In genomic region chr9:7799234-7799933, GRCh38 we compare ENCODE assay signal across 8 cellular contexts. TPM values are rescaled to one million over a fixed set of nuclear protein-coding genes. Genes with fewer than 3 reads are reported as not detected.
DNase-seq lines count a peak whose midpoint lies in the region; ATAC-seq and TF ChIP-seq lines count a peak whose summit lies in the region.

A gene with protein sequence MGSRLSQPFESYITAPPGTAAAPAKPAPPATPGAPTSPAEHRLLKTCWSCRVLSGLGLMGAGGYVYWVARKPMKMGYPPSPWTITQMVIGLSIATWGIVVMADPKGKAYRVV (minus strand): TSS chr9:7799778. CDS start chr9:7799734, 44 bp downstream.

- H4K20me1 ChIP-seq in SK-N-SH (ENCODE audit: insufficient read depth), result no peaks in the 10 kb centered on the region

- POLR2A ChIA-PET in SK-N-SH (lab: Yijun Ruan, JAX), result no interaction called here

- no peaks in the 10 kb centered on the region for H3F3A ChIP-seq in SK-N-SH (replicated peaks; ENCODE audit: insufficient read depth)

- DNase-seq in G401 (ENCODE audit: low spot score) (peak; percentile 90), H7 (peak; percentile 80), M059J (ENCODE audit: low read depth) (peak; percentile 84), SK-N-SH (peak; percentile 83), glomerular visceral epithelial cell (ENCODE audit: extremely low spot score) (peak; percentile 78), omental fat pad (ENCODE audit: low spot score) (peak; percentile 29), testis (peak; percentile 89)
- DNase-seq in activated naive CD4-positive, alpha-beta T cell treated with anti-CD3 and anti-CD28 coated beads, Interleukin-2, amount 50 U/mL, for 16 hours, result peak; percentile 76

- CTCF ChIA-PET in SK-N-SH (lab: Yijun Ruan, JAX), result interaction anchor here (1.0 kb wide), 1 partner anchor 747 kb away, joined by 3 read pairs; no protein-coding TSS in a partner anchor

- under 1% methylated on average over 28 of the region's 46 CpGs for WGBS in SK-N-SH (ENCODE audit: low lambda C conversion rate)
- 0 to 1% methylated on average over 31 to 44 of the region's 46 CpGs for WGBS in testis, 2 donors

- TF ChIP-seq CTCF in SK-N-SH (IDR thresholded peaks at IDR 0.05), result no peak
- TF ChIP-seq CTCF in omental fat pad (IDR thresholded peaks at IDR 0.05), result no peak
- TF ChIP-seq CTCF in testis (IDR thresholded peaks at IDR 0.05), result no peak

- H3K27ac ChIP-seq in SK-N-SH (ENCODE audit: low read depth in 2 of 2, low read length in 1 of 2) (peak within 1 kb of the TSS; percentile 62 to 92; a peak in 3 of 4 replicates), testis (peak within 1 kb of the TSS; percentile 65 to 89)

- no peak for TF ChIP-seq RAD21 in SK-N-SH (IDR thresholded peaks at IDR 0.05; ENCODE audit: low read length)

- no peak; a peak in 1 of 4 replicates for TF ChIP-seq EP300 in SK-N-SH (IDR thresholded peaks at IDR 0.05; ENCODE audit: borderline replicate concordance in 1 of 2, low read depth in 1 of 2, low read length in 1 of 2)

- peak within 1 kb of the TSS; percentile 95 for H2AFZ ChIP-seq in SK-N-SH (ENCODE audit: low read depth)

- H3K4me1 ChIP-seq in SK-N-SH (ENCODE audit: control insufficient read depth in 1 of 2, insufficient read depth in 2 of 2, low read depth in 1 of 2, low read length in 1 of 2), result peaks cover 5 to 7% of the 10 kb centered on the region in 2 experiments; a peak in 2 of 4 replicates
- H3K4me1 ChIP-seq in testis, result peaks cover 6% of the 10 kb centered on the region

- no peak for TF ChIP-seq POLR2A in testis (IDR thresholded peaks at IDR 0.05)

- peaks cover 2% of the 10 kb centered on the region for H3K36me3 ChIP-seq in H7 (replicated peaks; ENCODE audit: control insufficient read depth, insufficient read depth, low read length)
- H3K36me3 ChIP-seq in SK-N-SH (replicated peaks in 1 of 2; ENCODE audit: control insufficient read depth in 1 of 2, insufficient read depth in 2 of 2, low read length in 1 of 2), result peaks cover 26 to 37% of the 10 kb centered on the region in 2 experiments
- H3K36me3 ChIP-seq in testis (ENCODE audit: low read depth, missing control alignments), result no peaks in the 10 kb centered on the region

- H3K4me2 ChIP-seq in SK-N-SH, result peak within 1 kb of the TSS; percentile 95

- H3K9ac ChIP-seq in SK-N-SH, result peak within 1 kb of the TSS; percentile 79

- intact Hi-C loops in testis (cut with DNase I; ENCODE audit: low total_unique reads), result no loop called here

- H3K4me3 ChIP-seq in H7 (ENCODE audit: insufficient read depth, low read depth, low read length), result peak within 1 kb of the TSS; percentile 65
- H3K4me3 ChIP-seq in SK-N-SH (ENCODE audit: low read depth in 2 of 2, low read length in 1 of 2), result peak within 1 kb of the TSS; percentile 85 to 92
- peak within 1 kb of the TSS; percentile 82 to 85 for H3K4me3 ChIP-seq in testis

- peaks cover 9% of the 10 kb centered on the region for H3K79me2 ChIP-seq in SK-N-SH (ENCODE audit: insufficient read depth)

- in situ Hi-C loops in G401 (cut with HindIII; ENCODE audit: low sequenced_read_pairs), result no loop called here

- H3K9me3 ChIP-seq in SK-N-SH (no peaks in the 10 kb centered on the region), testis (no peaks in the 10 kb centered on the region)

- H3K27me3 ChIP-seq in H7 (ENCODE audit: control insufficient read depth, insufficient read depth, low read length) (no peaks in the 10 kb centered on the region), SK-N-SH (ENCODE audit: insufficient read depth) (no peaks in the 10 kb centered on the region), testis (no peaks in the 10 kb centered on the region)

- peak; percentile 96 for ATAC-seq in omental fat pad (ENCODE audit: low FRiP score)

- no peaks in the 10 kb centered on the region for H3K9me2 ChIP-seq in SK-N-SH

TF ChIP-seq in SK-N-SH, 30 proteins besides CTCF, POLR2A, EP300 and RAD21 (continues in another document):
- peak; percentile 87 for TF ChIP-seq POLR2AphosphoS5 (IDR thresholded peaks at IDR 0.05; ENCODE audit: low read depth, low read length)
- TF ChIP-seq, protein P1, sequence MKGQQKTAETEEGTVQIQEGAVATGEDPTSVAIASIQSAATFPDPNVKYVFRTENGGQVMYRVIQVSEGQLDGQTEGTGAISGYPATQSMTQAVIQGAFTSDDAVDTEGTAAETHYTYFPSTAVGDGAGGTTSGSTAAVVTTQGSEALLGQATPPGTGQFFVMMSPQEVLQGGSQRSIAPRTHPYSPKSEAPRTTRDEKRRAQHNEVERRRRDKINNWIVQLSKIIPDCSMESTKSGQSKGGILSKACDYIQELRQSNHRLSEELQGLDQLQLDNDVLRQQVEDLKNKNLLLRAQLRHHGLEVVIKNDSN (IDR thresholded peaks at IDR 0.05; ENCODE audit: borderline replicate concordance, low read depth), result peak; percentile 76
- no peak for TF ChIP-seq GATA2 (CRISPR knock-in tag; IDR thresholded peaks at IDR 0.05)
- no peak for TF ChIP-seq SMC3 (IDR thresholded peaks at IDR 0.05; ENCODE audit: low read depth, low read length)
- TF ChIP-seq EZH2phosphoT487 (IDR thresholded peaks at IDR 0.05; ENCODE audit: borderline replicate concordance, low read depth), result no peak
- 0 out of 2 replicates have a peak, but pooled peaks have one; percentile 12 for TF ChIP-seq PBX3 (IDR thresholded peaks at IDR 0.05)
- TF ChIP-seq JUND (IDR thresholded peaks at IDR 0.05), result no peak
- TF ChIP-seq FOSL2 (IDR thresholded peaks at IDR 0.05; ENCODE audit: borderline replicate concordance, low read depth), result no peak
- no peak for TF ChIP-seq TEAD4 (IDR thresholded peaks at IDR 0.05; ENCODE audit: borderline replicate concordance, insufficient read depth)
- no peak; the same call in 1 of the 2 replicates for TF ChIP-seq NFIC (IDR thresholded peaks at IDR 0.05; ENCODE audit: borderline replicate concordance)
- TF ChIP-seq NRF1 (IDR thresholded peaks at IDR 0.05; ENCODE audit: low read depth, low read length), result peak; percentile 65
- TF ChIP-seq IRF3 (IDR thresholded peaks at IDR 0.05; ENCODE audit: low read depth, low read length), result no peak
- TF ChIP-seq, protein P2, sequence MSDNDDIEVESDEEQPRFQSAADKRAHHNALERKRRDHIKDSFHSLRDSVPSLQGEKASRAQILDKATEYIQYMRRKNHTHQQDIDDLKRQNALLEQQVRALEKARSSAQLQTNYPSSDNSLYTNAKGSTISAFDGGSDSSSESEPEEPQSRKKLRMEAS (IDR thresholded peaks at IDR 0.05; ENCODE audit: low read depth), result peak; percentile 82
- TF ChIP-seq, protein P3, sequence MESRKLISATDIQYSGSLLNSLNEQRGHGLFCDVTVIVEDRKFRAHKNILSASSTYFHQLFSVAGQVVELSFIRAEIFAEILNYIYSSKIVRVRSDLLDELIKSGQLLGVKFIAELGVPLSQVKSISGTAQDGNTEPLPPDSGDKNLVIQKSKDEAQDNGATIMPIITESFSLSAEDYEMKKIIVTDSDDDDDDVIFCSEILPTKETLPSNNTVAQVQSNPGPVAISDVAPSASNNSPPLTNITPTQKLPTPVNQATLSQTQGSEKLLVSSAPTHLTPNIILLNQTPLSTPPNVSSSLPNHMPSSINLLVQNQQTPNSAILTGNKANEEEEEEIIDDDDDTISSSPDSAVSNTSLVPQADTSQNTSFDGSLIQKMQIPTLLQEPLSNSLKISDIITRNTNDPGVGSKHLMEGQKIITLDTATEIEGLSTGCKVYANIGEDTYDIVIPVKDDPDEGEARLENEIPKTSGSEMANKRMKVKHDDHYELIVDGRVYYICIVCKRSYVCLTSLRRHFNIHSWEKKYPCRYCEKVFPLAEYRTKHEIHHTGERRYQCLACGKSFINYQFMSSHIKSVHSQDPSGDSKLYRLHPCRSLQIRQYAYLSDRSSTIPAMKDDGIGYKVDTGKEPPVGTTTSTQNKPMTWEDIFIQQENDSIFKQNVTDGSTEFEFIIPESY (IDR thresholded peaks at IDR 0.05; ENCODE audit: borderline replicate concordance, low read depth), result peak; percentile 81; the same call in 1 of the 2 replicates
- TF ChIP-seq FOXM1 (IDR thresholded peaks at IDR 0.05; ENCODE audit: low read depth), result 0 out of 2 replicates have a peak, but pooled peaks have one; percentile 36
- TF ChIP-seq ELF1 (IDR thresholded peaks at IDR 0.05), result peak; percentile 93
- TF ChIP-seq MEF2A (IDR thresholded peaks at IDR 0.05; ENCODE audit: borderline replicate concordance, low read depth), result no peak
- peak; percentile 95 for TF ChIP-seq MXI1 (IDR thresholded peaks at IDR 0.05; ENCODE audit: low read depth, low read length)
- peak; percentile 53; the same call in 1 of the 2 replicates for TF ChIP-seq YY1 (IDR thresholded peaks at IDR 0.05; ENCODE audit: low read depth)
- TF ChIP-seq TAF1 (IDR thresholded peaks at IDR 0.05; ENCODE audit: borderline replicate concordance, low read depth, low read length), result peak; percentile 71; the same call in 1 of the 2 replicates
- peak; percentile 89 for TF ChIP-seq CHD2 (IDR thresholded peaks at IDR 0.05; ENCODE audit: low read length, partially characterized antibody)

RNA-seq across cellular contexts. Expression of the gene that starts here (rescaled TPM):
- total RNA-seq in G401 (2014; rRNA removed; shearing (Covaris generic)), result 11.1 and 31.1 TPM in 2 replicates
- 26.0 and 29.8 TPM in 2 replicates for total RNA-seq in H7 (2014; rRNA removed; shearing (Covaris generic))
- total RNA-seq in M059J (2014; rRNA removed; shearing (Covaris generic)), result 10.9 and 12.2 TPM in 2 replicates
- 21.5 and 21.7 TPM in 2 replicates for polyA plus RNA-seq in SK-N-SH (2012; rRNA removed)
- 20.8 and 35.1 TPM in 2 replicates for polyA plus RNA-seq in SK-N-SH (2012; cell fraction: cytosol; rRNA removed)
- polyA plus RNA-seq in SK-N-SH (2012; cell fraction: nucleus; rRNA removed), result 15.8 and 16.5 TPM in 2 replicates
- total RNA-seq in omental fat pad, result 10 to 100 TPM in 3 of 4 donors, 1 to 10 TPM in 1; 8.5 to 24.1 (median 15.0) TPM
- total RNA-seq in testis, result 10 to 100 TPM; 17.2 to 17.5 TPM
- 47.9 TPM for polyA plus RNA-seq in testis (ENCODE audit: insufficient read depth, low read depth, low replicate concordance)

Comparison
In these comparisons a context has a peak if more than half of its experiments do, and no peak if none do; other contexts are left out.
1. Peak in every context shown above with its lines: DNase-seq, ATAC-seq, H3K4me3 ChIP-seq and H3K27ac ChIP-seq.
2. DNase-seq: peak in every context shown above with its lines; median percentile 90 in G401; 89 in testis; 84 in M059J; 83 in SK-N-SH; 80 in H7; 78 in glomerular visceral epithelial cell; 76 in activated naive CD4-positive, alpha-beta T cell treated with anti-CD3 and anti-CD28 coated beads, Interleukin-2, amount 50 U/mL, for 16 hours; 29 in omental fat pad.